In genomic region chr17:62751350-62751691, GRCh38 we compare ENCODE assay signal across 14 cellular contexts. TPM values are rescaled to one million over a fixed set of nuclear protein-coding genes. Genes with fewer than 3 reads are reported as not detected.
DNase-seq lines count a peak whose midpoint lies in the region; ATAC-seq and TF ChIP-seq lines count a peak whose summit lies in the region.
"Had no signal": no experiment of that assay in that cellular context is flagged by ENCODE, and none has a peak within 500 bp of the region (broad histone marks: within the 10 kb centered on the region; RNA-seq: fewer than 3 reads in every experiment).

No MANE protein-coding gene starts in this region.

- CTCF ChIA-PET in PC-3 (lab: Charles Lee): interaction anchor here (0.6 kb wide), 1 partner anchor 123 kb away, joined by 5 read pairs; no protein-coding TSS in a partner anchor
- CTCF ChIA-PET in activated CD4-positive, alpha-beta memory T cell treated with anti-CD3 and anti-CD28 coated beads, Interleukin-2, amount 10 ng/mL, durations not matched to agents 7 days and 5 days (lab: Charles Lee): no interaction called here

- POLR2A ChIA-PET in PC-3 (lab: Charles Lee; ENCODE audit: unreplicated experiment): no interaction called here
- POLR2A ChIA-PET in activated CD4-positive, alpha-beta memory T cell treated with anti-CD3 and anti-CD28 coated beads, Interleukin-2, amount 10 ng/mL, durations not matched to agents 7 days and 5 days (lab: Charles Lee): no interaction called here

- H3K9me3 ChIP-seq in PC-3 (ENCODE audit: low read length) (no peaks in the 10 kb centered on the region), thoracic aorta (no peaks in the 10 kb centered on the region)
- H3K9me3 ChIP-seq: BLaER1 treated with 17β-estradiol and CSF1 and Interleukin-3, amounts not matched to agents 10 nM and 100 nM had no signal

- H3K27me3 Mint-ChIP-seq in GM23338 (ENCODE audit: insufficient read depth, low read depth, poor library complexity) (peaks cover 6% of the 10 kb centered on the region), glutamatergic neuron (ENCODE audit: unreplicated experiment) (peaks cover 7% of the 10 kb centered on the region), osteocyte (ENCODE audit: unreplicated experiment) (no peaks in the 10 kb centered on the region)
- no peaks in the 10 kb centered on the region for H3K27me3 Mint-ChIP-seq in activated CD4-positive, alpha-beta memory T cell treated with anti-CD3 and anti-CD28 coated beads, Interleukin-2, amount 10 ng/mL, durations not matched to agents 7 days and 5 days
- H3K27me3 Mint-ChIP-seq: CD4-positive, CD25-positive, alpha-beta regulatory T cell had no signal

- H3K4me3 ChIP-seq in GM23338 (no peak overlapping the region), PC-3 (ENCODE audit: low read length) (no peak overlapping the region), thoracic aorta (no peak overlapping the region)
- H3K4me3 ChIP-seq: BLaER1 treated with 17β-estradiol and CSF1 and Interleukin-3, amounts not matched to agents 10 nM and 100 nM had no signal

- H2AFZ ChIP-seq in GM23338: peak overlapping the region; percentile 99
- H2AFZ ChIP-seq in PC-3 (ENCODE audit: low read length): peak overlapping the region; percentile 22; the same call in 1 of the 2 replicates

- no peak overlapping the region for H3K9ac ChIP-seq in PC-3 (ENCODE audit: low read length)
- H3K9ac ChIP-seq: BLaER1 treated with 17β-estradiol and CSF1 and Interleukin-3, amounts not matched to agents 10 nM and 100 nM had no signal

- H3K9me2 ChIP-seq in GM23338 (ENCODE audit: insufficient read depth): no peaks in the 10 kb centered on the region
- H3K9me2 ChIP-seq in PC-3 (replicated peaks; ENCODE audit: low read length): no peaks in the 10 kb centered on the region

- H3K36me3 Mint-ChIP-seq in GM23338 (ENCODE audit: low read depth) (no peaks in the 10 kb centered on the region), glutamatergic neuron (ENCODE audit: unreplicated experiment) (no peaks in the 10 kb centered on the region), osteocyte (ENCODE audit: unreplicated experiment) (no peaks in the 10 kb centered on the region)
- no peaks in the 10 kb centered on the region for H3K36me3 Mint-ChIP-seq in activated CD4-positive, alpha-beta memory T cell treated with anti-CD3 and anti-CD28 coated beads, Interleukin-2, amount 10 ng/mL, durations not matched to agents 7 days and 5 days (ENCODE audit: low read depth)
- H3K36me3 Mint-ChIP-seq: CD4-positive, CD25-positive, alpha-beta regulatory T cell; IgD-negative memory B cell had no signal

- ATAC-seq in GM23338 (no peak), PC-3 (no peak), thoracic aorta (ENCODE audit: insufficient number of reproducible peaks, low FRiP score, low read depth) (peak; percentile 39)

- no peaks in the 10 kb centered on the region for H3K79me2 ChIP-seq in GM23338 (replicated peaks; ENCODE audit: insufficient read depth)
- no peaks in the 10 kb centered on the region for H3K79me2 ChIP-seq in PC-3 (ENCODE audit: low read length)

- DNase-seq in GM23338 (ENCODE audit: low spot score) (no peak), PC-3 (no peak), glutamatergic neuron (no peak), thoracic aorta (ENCODE audit: low spot score) (no peak), osteocyte (ENCODE audit: extremely low spot score, unreplicated experiment) (no peak), HuH-7.5 (ENCODE audit: low spot score) (no peak)
- DNase-seq in activated CD4-positive, alpha-beta memory T cell treated with anti-CD3 and anti-CD28 coated beads, Interleukin-2, amount 10 ng/mL, durations not matched to agents 7 days and 5 days: no peak
- DNase-seq: 8988T; AML-193; CD4-positive, CD25-positive, alpha-beta regulatory T cell; DMS79 treated with DMSO at 0.1 percent for 48 hours; KG1 had no signal

- no peaks in the 10 kb centered on the region for H3K36me3 ChIP-seq in GM23338 (ENCODE audit: insufficient read depth)
- no peaks in the 10 kb centered on the region for H3K36me3 ChIP-seq in PC-3 (ENCODE audit: low read depth, low read length)
- no peaks in the 10 kb centered on the region for H3K36me3 ChIP-seq in thoracic aorta
- H3K36me3 ChIP-seq: BLaER1 treated with 17β-estradiol and CSF1 and Interleukin-3, amounts not matched to agents 10 nM and 100 nM had no signal

- intact Hi-C loops in PC-3 (cut with micrococcal nuclease): no loop called here

- no peaks in the 10 kb centered on the region for H4K20me1 ChIP-seq in GM23338 (replicated peaks; ENCODE audit: insufficient read depth)
- H4K20me1 ChIP-seq in PC-3 (ENCODE audit: low read length): no peaks in the 10 kb centered on the region
- H4K20me1 ChIP-seq: BLaER1 treated with 17β-estradiol and CSF1 and Interleukin-3, amounts not matched to agents 10 nM and 100 nM had no signal

- H3K27ac Mint-ChIP-seq in GM23338 (no peak overlapping the region), glutamatergic neuron (ENCODE audit: unreplicated experiment) (peak overlapping the region; percentile 85), osteocyte (ENCODE audit: unreplicated experiment) (no peak overlapping the region)
- no peak overlapping the region for H3K27ac Mint-ChIP-seq in activated CD4-positive, alpha-beta memory T cell treated with anti-CD3 and anti-CD28 coated beads, Interleukin-2, amount 10 ng/mL, durations not matched to agents 7 days and 5 days
- H3K27ac Mint-ChIP-seq: CD4-positive, CD25-positive, alpha-beta regulatory T cell; IgD-negative memory B cell had no signal

- H3K4me2 ChIP-seq in GM23338 (no peak overlapping the region), PC-3 (ENCODE audit: low read length) (peak overlapping the region; percentile 23)

- peaks cover 21% of the 10 kb centered on the region for H3K4me1 ChIP-seq in GM23338 (ENCODE audit: insufficient read depth)
- H3K4me1 ChIP-seq in PC-3 (ENCODE audit: insufficient read depth, low read length): peaks cover 11% of the 10 kb centered on the region
- H3K4me1 ChIP-seq in thoracic aorta (ENCODE audit: control insufficient read depth in 1 of 2, low read depth in 2 of 2): peaks cover 0 to 10% of the 10 kb centered on the region in 2 donors

- H3K4me3 Mint-ChIP-seq in GM23338: no peak overlapping the region; the same call in 2 of the 3 replicates
- peak overlapping the region; percentile 60 for H3K4me3 Mint-ChIP-seq in glutamatergic neuron (ENCODE audit: unreplicated experiment)
- no peak overlapping the region for H3K4me3 Mint-ChIP-seq in osteocyte (ENCODE audit: unreplicated experiment)
- no peak overlapping the region for H3K4me3 Mint-ChIP-seq in activated CD4-positive, alpha-beta memory T cell treated with anti-CD3 and anti-CD28 coated beads, Interleukin-2, amount 10 ng/mL, durations not matched to agents 7 days and 5 days
- H3K4me3 Mint-ChIP-seq: CD4-positive, CD25-positive, alpha-beta regulatory T cell; IgD-negative memory B cell had no signal

- H3K27me3 ChIP-seq in GM23338 (ENCODE audit: insufficient read depth) (no peaks in the 10 kb centered on the region), PC-3 (ENCODE audit: low read length) (no peaks in the 10 kb centered on the region), thoracic aorta (replicated peaks; ENCODE audit: insufficient read depth) (no peaks in the 10 kb centered on the region)
- H3K27me3 ChIP-seq: BLaER1 treated with 17β-estradiol and CSF1 and Interleukin-3, amounts not matched to agents 10 nM and 100 nM had no signal

- H3K27ac ChIP-seq in GM23338 (ENCODE audit: low read depth): no peak overlapping the region
- no peak overlapping the region for H3K27ac ChIP-seq in PC-3 (ENCODE audit: low read length)
- no peak overlapping the region for H3K27ac ChIP-seq in thoracic aorta
- H3K27ac ChIP-seq: BLaER1 treated with 17β-estradiol and CSF1 and Interleukin-3, amounts not matched to agents 10 nM and 100 nM had no signal

- H3K4me1 Mint-ChIP-seq in GM23338 (peaks cover 24% of the 10 kb centered on the region), glutamatergic neuron (ENCODE audit: low read depth, unreplicated experiment) (peaks cover 19% of the 10 kb centered on the region), osteocyte (ENCODE audit: unreplicated experiment) (peaks cover 6% of the 10 kb centered on the region)
- no peaks in the 10 kb centered on the region for H3K4me1 Mint-ChIP-seq in activated CD4-positive, alpha-beta memory T cell treated with anti-CD3 and anti-CD28 coated beads, Interleukin-2, amount 10 ng/mL, durations not matched to agents 7 days and 5 days
- H3K4me1 Mint-ChIP-seq: CD4-positive, CD25-positive, alpha-beta regulatory T cell had no signal

- BruUV-seq in PC-3 (replicated peaks; lab: Mats Ljungman, UMichigan): no TSS peak

- H3K9me3 Mint-ChIP-seq in GM23338 (no peaks in the 10 kb centered on the region), glutamatergic neuron (ENCODE audit: unreplicated experiment) (peaks cover 3% of the 10 kb centered on the region), osteocyte (ENCODE audit: unreplicated experiment) (no peaks in the 10 kb centered on the region)
- H3K9me3 Mint-ChIP-seq in activated CD4-positive, alpha-beta memory T cell treated with anti-CD3 and anti-CD28 coated beads, Interleukin-2, amount 10 ng/mL, durations not matched to agents 7 days and 5 days: no peaks in the 10 kb centered on the region
- H3K9me3 Mint-ChIP-seq: CD4-positive, CD25-positive, alpha-beta regulatory T cell had no signal

- H3F3A ChIP-seq in GM23338 (replicated peaks; ENCODE audit: low read depth) (no peaks in the 10 kb centered on the region), PC-3 (ENCODE audit: low read length, unreplicated experiment) (no peaks in the 10 kb centered on the region)

- TF ChIP-seq CTCF in GM23338 (conservative IDR thresholded peaks at IDR 0.05; ENCODE audit: low read depth in 2 of 2): no peak
- TF ChIP-seq CTCF in PC-3 (conservative IDR thresholded peaks at IDR 0.05; ENCODE audit: low read depth, low read length): no peak
- no peak for TF ChIP-seq CTCF in glutamatergic neuron (IDR thresholded peaks at IDR 0.05; ENCODE audit: partially characterized antibody, unreplicated experiment)
- no peak for TF ChIP-seq CTCF in thoracic aorta (IDR thresholded peaks at IDR 0.05)
- TF ChIP-seq CTCF in osteocyte (IDR thresholded peaks at IDR 0.05): no peak

TF ChIP-seq in GM23338, 12 proteins besides CTCF, POLR2A, EP300 and RAD21:
- TF ChIP-seq ZNF114 (CRISPR knock-in tag; IDR thresholded peaks at IDR 0.05) (no peak), ZNF331 (CRISPR knock-in tag; IDR thresholded peaks at IDR 0.05; ENCODE audit: low read depth) (no peak), JUNB (IDR thresholded peaks at IDR 0.05; ENCODE audit: unreplicated experiment) (no peak), NANOG (IDR thresholded peaks at IDR 0.05; ENCODE audit: borderline replicate concordance) (no peak), EZH2 (IDR thresholded peaks at IDR 0.05; ENCODE audit: low read depth, unreplicated experiment) (no peak)

RNA-seq across cellular contexts. Expression of gene MARCHF10, which starts 56.8 kb away (rescaled TPM):
- not detected in 2 replicates for total RNA-seq in GM23338 (2014; rRNA removed; shearing (Covaris generic))
- polyA plus RNA-seq in GM23338 (2016; fragmentation: Nextera tagmentation; extraction: Ambion mirVana): 0.50 and 0.59 TPM in 2 replicates
- not detected in 2 replicates for total RNA-seq in PC-3 (2014; rRNA removed)
- not detected for total RNA-seq in glutamatergic neuron (ENCODE audit: unreplicated experiment)
- total RNA-seq in thoracic aorta: not detected
- total RNA-seq in osteocyte: not detected in 2 replicates
- total RNA-seq in activated CD4-positive, alpha-beta memory T cell treated with anti-CD3 and anti-CD28 coated beads, Interleukin-2, amount 10 ng/mL, durations not matched to agents 7 days and 5 days: not detected
- total RNA-seq: CD4-positive, CD25-positive, alpha-beta regulatory T cell had no signal
